Comparison of ENCODE assay signal across 33 cellular contexts in the genomic region with DNA sequence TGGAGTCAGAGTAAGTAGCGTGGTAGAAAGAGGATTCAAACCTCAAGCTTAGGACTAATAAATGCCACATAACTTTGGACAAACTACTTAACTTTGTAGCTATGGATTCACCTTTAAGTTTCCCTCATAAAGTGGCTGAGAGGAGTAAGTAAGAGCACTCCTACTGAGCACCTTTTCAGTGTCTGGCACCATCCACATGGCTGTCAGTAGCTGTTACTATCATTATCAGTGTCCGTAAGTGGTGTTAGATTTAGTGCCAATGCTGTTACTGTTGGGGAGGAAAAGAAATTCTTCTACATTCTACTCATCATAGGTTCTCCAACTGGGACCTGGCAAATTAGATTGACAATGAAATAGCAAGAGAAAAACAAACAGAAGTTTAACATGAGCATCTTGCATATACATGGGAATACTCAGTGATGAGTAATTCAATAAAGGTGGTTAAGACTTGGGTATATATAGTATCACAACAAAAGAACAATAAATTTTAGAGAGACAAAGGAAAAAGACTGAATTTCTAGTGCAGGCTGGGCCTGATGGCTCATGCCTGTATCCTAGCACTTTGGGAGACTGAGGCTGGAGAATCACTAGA.
"Had no signal": no experiment of that assay in that cellular context is flagged by ENCODE, and none has a peak within 500 bp of the region (broad histone marks: within the 10 kb centered on the region; RNA-seq: fewer than 3 reads in every experiment).

No MANE protein-coding gene starts in this region.

- H3K4me1 ChIP-seq: ascending aorta, esophagus muscularis mucosa, foreskin keratinocyte, heart right ventricle had no signal

- ATAC-seq: foreskin keratinocyte; stimulated activated effector memory CD8-positive, alpha-beta T cell treated with anti-CD3 and anti-CD28 coated beads, Interleukin-12 subunit alpha, Interleukin-12 subunit beta, amount 100 ng/mL, for 72 hours; stimulated activated naive CD8-positive, alpha-beta T cell treated with anti-CD3 and anti-CD28 coated beads, Interleukin-15, amount 100 ng/mL, for 72 hours had no signal

- H3K9me3 Mint-ChIP-seq: activated CD4-positive, alpha-beta T cell treated with anti-CD3 and anti-CD28 coated beads, Interleukin-2, amount 10 ng/mL, durations not matched to agents 7 days and 5 days; activated naive CD4-positive, alpha-beta T cell treated with anti-CD3 and anti-CD28 coated beads, Interleukin-2, amount 10 ng/mL, durations not matched to agents 7 days and 5 days; activated naive CD8-positive, alpha-beta T cell treated with anti-CD3 and anti-CD28 coated beads, Interleukin-2, amount 10 ng/mL, durations not matched to agents 7 days and 5 days; nephron progenitor cell; stimulated activated naive CD8-positive, alpha-beta T cell treated with anti-CD3 and anti-CD28 coated beads, Interleukin-15, amount 100 ng/mL, for 72 hours; type B pancreatic cell had no signal

- H3K36me3 Mint-ChIP-seq: activated naive CD4-positive, alpha-beta T cell treated with anti-CD3 and anti-CD28 coated beads, Interleukin-2, amount 10 ng/mL, durations not matched to agents 7 days and 5 days; activated naive CD8-positive, alpha-beta T cell treated with anti-CD3 and anti-CD28 coated beads, Interleukin-2, amount 10 ng/mL, durations not matched to agents 7 days and 5 days; brain; mesothelial cell of epicardium; naive B cell; stimulated activated effector memory CD8-positive, alpha-beta T cell treated with anti-CD3 and anti-CD28 coated beads, Interleukin-12 subunit alpha, Interleukin-12 subunit beta, amount 100 ng/mL, for 72 hours; type B pancreatic cell had no signal

- H3K27ac ChIP-seq: ascending aorta, esophagus muscularis mucosa, foreskin keratinocyte, heart right ventricle, ovary, sigmoid colon, WERI-Rb-1 had no signal

- FAIRE-seq: colon, islet of Langerhans, small intestine had no signal

- H3K4me3 ChIP-seq: ascending aorta, esophagus muscularis mucosa, heart right ventricle, ovary, sigmoid colon had no signal

- H3K4me3 Mint-ChIP-seq: activated CD4-positive, alpha-beta memory T cell treated with anti-CD3 and anti-CD28 coated beads, Interleukin-2, amount 10 ng/mL, durations not matched to agents 7 days and 5 days; activated CD4-positive, alpha-beta T cell treated with anti-CD3 and anti-CD28 coated beads, Interleukin-2, amount 10 ng/mL, durations not matched to agents 7 days and 5 days; activated naive CD4-positive, alpha-beta T cell treated with anti-CD3 and anti-CD28 coated beads, Interleukin-2, amount 10 ng/mL, durations not matched to agents 7 days and 5 days; activated naive CD8-positive, alpha-beta T cell treated with anti-CD3 and anti-CD28 coated beads, Interleukin-2, amount 10 ng/mL, durations not matched to agents 7 days and 5 days; activated T-cell treated with anti-CD3 and anti-CD28 coated beads, Interleukin-2, amount 50 U/mL, for 24 hours; brain; mesothelial cell of epicardium; naive B cell; nephron progenitor cell; stimulated activated effector memory CD8-positive, alpha-beta T cell treated with anti-CD3 and anti-CD28 coated beads, Interleukin-12 subunit alpha, Interleukin-12 subunit beta, amount 100 ng/mL, for 72 hours; stimulated activated naive CD8-positive, alpha-beta T cell treated with anti-CD3 and anti-CD28 coated beads, Interleukin-15, amount 100 ng/mL, for 72 hours; type B pancreatic cell had no signal

- H3K36me3 ChIP-seq: ascending aorta, esophagus muscularis mucosa, heart right ventricle, ovary, sigmoid colon, WERI-Rb-1 had no signal

- DNase-seq: activated CD4-positive, alpha-beta memory T cell treated with anti-CD3 and anti-CD28 coated beads, Interleukin-2, amount 10 ng/mL, durations not matched to agents 7 days and 5 days; activated CD4-positive, alpha-beta T cell treated with anti-CD3 and anti-CD28 coated beads for 1 hour; activated CD4-positive, alpha-beta T cell treated with anti-CD3 and anti-CD28 coated beads, Interleukin-2, amount 10 ng/mL, durations not matched to agents 7 days and 5 days; activated CD8-positive, alpha-beta memory T cell treated with anti-CD3 and anti-CD28 coated beads, Interleukin-2, amount 50 U/mL, for 48 hours; activated gamma-delta T cell; activated naive CD4-positive, alpha-beta T cell treated with anti-CD3 and anti-CD28 coated beads, Interleukin-2, amount 10 ng/mL, durations not matched to agents 7 days and 5 days; activated naive CD8-positive, alpha-beta T cell treated with anti-CD3 and anti-CD28 coated beads, Interleukin-2, amount 10 ng/mL, durations not matched to agents 7 days and 5 days; activated T-cell treated with anti-CD3 and anti-CD28 coated beads, Interleukin-2, amount 50 U/mL, for 24 hours; central memory CD4-positive, alpha-beta T cell; dermis blood vessel endothelial cell; effector CD4-positive, alpha-beta T cell; heart right ventricle; mammary epithelial cell; naive B cell; nephron progenitor cell; ovary; sigmoid colon; small intestine; stimulated activated CD4-positive, alpha-beta T cell treated with anti-CD3 and anti-CD28 coated beads, Interleukin-4, amount 100 ng/mL, for 24 hours; stimulated activated naive CD8-positive, alpha-beta T cell treated with anti-CD3 and anti-CD28 coated beads, Interleukin-15, amount 100 ng/mL, for 72 hours; substantia nigra; T1000; WERI-Rb-1 had no signal

- H3K27me3 ChIP-seq: ascending aorta, esophagus muscularis mucosa, foreskin keratinocyte, heart right ventricle, ovary, sigmoid colon had no signal

- H3K27ac Mint-ChIP-seq: activated CD4-positive, alpha-beta memory T cell treated with anti-CD3 and anti-CD28 coated beads, Interleukin-2, amount 10 ng/mL, durations not matched to agents 7 days and 5 days; activated CD4-positive, alpha-beta T cell treated with anti-CD3 and anti-CD28 coated beads, Interleukin-2, amount 10 ng/mL, durations not matched to agents 7 days and 5 days; activated naive CD4-positive, alpha-beta T cell treated with anti-CD3 and anti-CD28 coated beads, Interleukin-2, amount 10 ng/mL, durations not matched to agents 7 days and 5 days; activated naive CD8-positive, alpha-beta T cell treated with anti-CD3 and anti-CD28 coated beads, Interleukin-2, amount 10 ng/mL, durations not matched to agents 7 days and 5 days; activated T-cell treated with anti-CD3 and anti-CD28 coated beads, Interleukin-2, amount 50 U/mL, for 24 hours; brain; mesothelial cell of epicardium; nephron progenitor cell; progenitor cell of endocrine pancreas; stimulated activated effector memory CD8-positive, alpha-beta T cell treated with anti-CD3 and anti-CD28 coated beads, Interleukin-12 subunit alpha, Interleukin-12 subunit beta, amount 100 ng/mL, for 72 hours; stimulated activated naive CD8-positive, alpha-beta T cell treated with anti-CD3 and anti-CD28 coated beads, Interleukin-15, amount 100 ng/mL, for 72 hours; type B pancreatic cell had no signal

- H3K9me3 ChIP-seq: ascending aorta, esophagus muscularis mucosa, heart right ventricle, ovary, sigmoid colon had no signal

- H3K4me1 Mint-ChIP-seq: activated CD4-positive, alpha-beta memory T cell treated with anti-CD3 and anti-CD28 coated beads, Interleukin-2, amount 10 ng/mL, durations not matched to agents 7 days and 5 days; activated CD4-positive, alpha-beta T cell treated with anti-CD3 and anti-CD28 coated beads, Interleukin-2, amount 10 ng/mL, durations not matched to agents 7 days and 5 days; activated naive CD4-positive, alpha-beta T cell treated with anti-CD3 and anti-CD28 coated beads, Interleukin-2, amount 10 ng/mL, durations not matched to agents 7 days and 5 days; activated naive CD8-positive, alpha-beta T cell treated with anti-CD3 and anti-CD28 coated beads, Interleukin-2, amount 10 ng/mL, durations not matched to agents 7 days and 5 days; brain; naive B cell; stimulated activated effector memory CD8-positive, alpha-beta T cell treated with anti-CD3 and anti-CD28 coated beads, Interleukin-12 subunit alpha, Interleukin-12 subunit beta, amount 100 ng/mL, for 72 hours; stimulated activated naive CD8-positive, alpha-beta T cell treated with anti-CD3 and anti-CD28 coated beads, Interleukin-15, amount 100 ng/mL, for 72 hours had no signal

- H3K27me3 Mint-ChIP-seq: activated CD4-positive, alpha-beta memory T cell treated with anti-CD3 and anti-CD28 coated beads, Interleukin-2, amount 10 ng/mL, durations not matched to agents 7 days and 5 days; activated CD4-positive, alpha-beta T cell treated with anti-CD3 and anti-CD28 coated beads, Interleukin-2, amount 10 ng/mL, durations not matched to agents 7 days and 5 days; activated naive CD4-positive, alpha-beta T cell treated with anti-CD3 and anti-CD28 coated beads, Interleukin-2, amount 10 ng/mL, durations not matched to agents 7 days and 5 days; activated T-cell treated with anti-CD3 and anti-CD28 coated beads, Interleukin-2, amount 50 U/mL, for 24 hours; naive B cell; type B pancreatic cell had no signal
